9 cellular contexts compared by ENCODE assay signal in the genomic region with DNA sequence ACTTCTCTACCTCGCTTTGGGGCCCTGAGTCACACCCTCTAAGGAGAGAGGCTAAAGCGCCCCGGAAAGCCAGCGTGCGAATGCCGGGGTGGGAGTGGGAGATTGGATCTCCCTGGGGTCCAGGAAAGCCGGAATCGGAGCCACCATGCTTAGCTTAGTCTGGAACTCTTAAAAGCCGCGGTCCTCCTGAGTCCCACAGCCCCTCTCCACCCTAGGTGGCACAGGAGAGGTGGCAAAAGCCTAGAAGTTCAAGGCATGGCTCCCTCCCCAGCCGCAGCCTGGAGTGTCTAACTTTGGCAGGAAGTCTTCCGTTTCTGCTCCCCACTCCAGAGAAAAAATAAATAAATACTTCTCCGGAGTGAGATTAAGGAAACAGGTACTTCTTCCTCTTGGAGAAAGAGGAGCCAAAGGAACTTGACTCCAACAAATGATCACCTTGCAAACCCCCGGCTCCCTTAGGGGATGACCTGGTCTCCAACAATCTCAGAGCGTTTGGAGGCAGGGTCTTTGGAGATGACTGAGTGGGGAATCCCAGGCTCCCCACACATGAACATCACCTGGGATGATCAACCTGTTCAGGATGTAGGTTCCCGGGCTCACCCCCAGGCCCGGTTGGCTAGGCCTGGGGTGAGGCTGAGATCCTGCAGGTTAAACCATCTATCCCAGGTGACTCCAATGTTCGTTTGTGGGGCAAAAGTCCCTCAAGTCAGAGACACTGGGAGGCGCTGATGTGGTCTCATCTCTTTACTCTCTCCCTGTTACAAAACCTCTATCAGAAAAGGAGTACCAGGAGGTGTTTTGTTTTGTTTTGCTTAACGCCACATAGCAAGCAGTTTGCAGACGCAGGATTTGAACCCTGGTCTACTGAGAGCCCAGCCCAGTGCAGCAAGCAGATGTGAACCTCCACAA. TPM values are rescaled to one million over a fixed set of nuclear protein-coding genes. Genes with fewer than 3 reads are reported as not detected.
DNase-seq lines count a peak whose midpoint lies in the region; ATAC-seq and TF ChIP-seq lines count a peak whose summit lies in the region.
"Had no signal": no experiment of that assay in that cellular context is flagged by ENCODE, and none has a peak within 500 bp of the region (broad histone marks: within the 10 kb centered on the region; RNA-seq: fewer than 3 reads in every experiment).

No MANE protein-coding gene starts in this region.

- no peak for ATAC-seq in Right ventricle myocardium superior (ENCODE audit: poor library complexity)
- ATAC-seq in activated naive CD8-positive, alpha-beta T cell treated with anti-CD3 and anti-CD28 coated beads, Interleukin-2, amount 10 ng/mL, durations not matched to agents 7 days and 5 days (ENCODE audit: low read depth) = no peak

- H3K27me3 Mint-ChIP-seq in activated naive CD8-positive, alpha-beta T cell treated with anti-CD3 and anti-CD28 coated beads, Interleukin-2, amount 10 ng/mL, durations not matched to agents 7 days and 5 days = peaks cover 34% of the 10 kb centered on the region

- DNase-seq in left ventricle myocardium inferior (no peak), Right ventricle myocardium superior (no peak), SKM-1 (lab: John Stamatoyannopoulos, UW; ENCODE audit: unreplicated experiment) (no peak), AML-193 (lab: John Stamatoyannopoulos, UW) (no peak), mucosa of gallbladder (ENCODE audit: low spot score) (no peak)
- DNase-seq in activated naive CD8-positive, alpha-beta T cell treated with anti-CD3 and anti-CD28 coated beads, Interleukin-2, amount 10 ng/mL, durations not matched to agents 7 days and 5 days = no peak
- DNase-seq: left colon had no signal

- H3K27me3 ChIP-seq in left ventricle myocardium inferior (ENCODE audit: low read depth) (peaks cover 43% of the 10 kb centered on the region), mononuclear cell (ENCODE audit: insufficient read depth, low read length) (no peaks in the 10 kb centered on the region)

- H3K4me3 ChIP-seq in left ventricle myocardium inferior (peak overlapping the region; percentile 76), mononuclear cell (ENCODE audit: low read length) (peak overlapping the region; percentile 66), urinary bladder (ENCODE audit: low read depth, low read length) (peak overlapping the region; percentile 47)

- H3K36me3 ChIP-seq in left ventricle myocardium inferior (peaks cover 6% of the 10 kb centered on the region), urinary bladder (ENCODE audit: insufficient read depth) (no peaks in the 10 kb centered on the region)

- POLR2A ChIA-PET in activated naive CD8-positive, alpha-beta T cell treated with anti-CD3 and anti-CD28 coated beads, Interleukin-2, amount 10 ng/mL, durations not matched to agents 7 days and 5 days (lab: Charles Lee) = interaction anchor here (0.5 to 3.4 kb wide), 5 partner anchors 11 to 140 kb away, joined by 3 to 17 read pairs (median 4); a partner anchor contains a TSS

- H3K4me1 Mint-ChIP-seq in activated naive CD8-positive, alpha-beta T cell treated with anti-CD3 and anti-CD28 coated beads, Interleukin-2, amount 10 ng/mL, durations not matched to agents 7 days and 5 days = peaks cover 58% of the 10 kb centered on the region

- H3K4me1 ChIP-seq in left ventricle myocardium inferior (peaks cover 58% of the 10 kb centered on the region), mononuclear cell (ENCODE audit: insufficient read depth, low read length) (peaks cover 92% of the 10 kb centered on the region), urinary bladder (ENCODE audit: insufficient read depth) (no peaks in the 10 kb centered on the region)

- no peak overlapping the region for H3K27ac Mint-ChIP-seq in activated naive CD8-positive, alpha-beta T cell treated with anti-CD3 and anti-CD28 coated beads, Interleukin-2, amount 10 ng/mL, durations not matched to agents 7 days and 5 days

- WGBS in urinary bladder = 52% methylated on average over 21 of the region's 21 CpGs

- H3K36me3 Mint-ChIP-seq in activated naive CD8-positive, alpha-beta T cell treated with anti-CD3 and anti-CD28 coated beads, Interleukin-2, amount 10 ng/mL, durations not matched to agents 7 days and 5 days = peaks cover 7% of the 10 kb centered on the region

- H3K27ac ChIP-seq in left ventricle myocardium inferior (replicated peaks) = peak overlapping the region; percentile 80
- no peak overlapping the region for H3K27ac ChIP-seq in urinary bladder (ENCODE audit: low read depth)

- TF ChIP-seq CTCF in left ventricle myocardium inferior (IDR thresholded peaks at IDR 0.05; ENCODE audit: borderline replicate concordance) = no peak

- peak overlapping the region; percentile 97 for H3K4me3 Mint-ChIP-seq in activated naive CD8-positive, alpha-beta T cell treated with anti-CD3 and anti-CD28 coated beads, Interleukin-2, amount 10 ng/mL, durations not matched to agents 7 days and 5 days

- intact Hi-C loops in left ventricle myocardium inferior (cut with micrococcal nuclease) = no loop called here
- intact Hi-C loops in Right ventricle myocardium superior (cut with DNase I) = loop anchor here (2.0 kb wide), 1 partner anchor 51 kb away; no protein-coding TSS in a partner anchor

- H3K9me3 ChIP-seq in left ventricle myocardium inferior (replicated peaks) (no peaks in the 10 kb centered on the region), mononuclear cell (ENCODE audit: low read depth, low read length) (no peaks in the 10 kb centered on the region)

- no peaks in the 10 kb centered on the region for H3K9me3 Mint-ChIP-seq in activated naive CD8-positive, alpha-beta T cell treated with anti-CD3 and anti-CD28 coated beads, Interleukin-2, amount 10 ng/mL, durations not matched to agents 7 days and 5 days

RNA-seq across cellular contexts. Expression of a gene that starts 2.9 kb away (rescaled TPM):
- total RNA-seq in left ventricle myocardium inferior = 9.4 TPM
- 7.9 TPM for total RNA-seq in Right ventricle myocardium superior
- 10 to 100 TPM; 12.6 to 13.1 TPM for total RNA-seq in activated naive CD8-positive, alpha-beta T cell treated with anti-CD3 and anti-CD28 coated beads, Interleukin-2, amount 10 ng/mL, durations not matched to agents 7 days and 5 days
- total RNA-seq in mononuclear cell = 10.4 TPM
- total RNA-seq in urinary bladder = 5.6 TPM
- polyA plus RNA-seq in urinary bladder = 6.4 TPM
- total RNA-seq in mucosa of gallbladder = 26.9 TPM
